In the genomic region with DNA sequence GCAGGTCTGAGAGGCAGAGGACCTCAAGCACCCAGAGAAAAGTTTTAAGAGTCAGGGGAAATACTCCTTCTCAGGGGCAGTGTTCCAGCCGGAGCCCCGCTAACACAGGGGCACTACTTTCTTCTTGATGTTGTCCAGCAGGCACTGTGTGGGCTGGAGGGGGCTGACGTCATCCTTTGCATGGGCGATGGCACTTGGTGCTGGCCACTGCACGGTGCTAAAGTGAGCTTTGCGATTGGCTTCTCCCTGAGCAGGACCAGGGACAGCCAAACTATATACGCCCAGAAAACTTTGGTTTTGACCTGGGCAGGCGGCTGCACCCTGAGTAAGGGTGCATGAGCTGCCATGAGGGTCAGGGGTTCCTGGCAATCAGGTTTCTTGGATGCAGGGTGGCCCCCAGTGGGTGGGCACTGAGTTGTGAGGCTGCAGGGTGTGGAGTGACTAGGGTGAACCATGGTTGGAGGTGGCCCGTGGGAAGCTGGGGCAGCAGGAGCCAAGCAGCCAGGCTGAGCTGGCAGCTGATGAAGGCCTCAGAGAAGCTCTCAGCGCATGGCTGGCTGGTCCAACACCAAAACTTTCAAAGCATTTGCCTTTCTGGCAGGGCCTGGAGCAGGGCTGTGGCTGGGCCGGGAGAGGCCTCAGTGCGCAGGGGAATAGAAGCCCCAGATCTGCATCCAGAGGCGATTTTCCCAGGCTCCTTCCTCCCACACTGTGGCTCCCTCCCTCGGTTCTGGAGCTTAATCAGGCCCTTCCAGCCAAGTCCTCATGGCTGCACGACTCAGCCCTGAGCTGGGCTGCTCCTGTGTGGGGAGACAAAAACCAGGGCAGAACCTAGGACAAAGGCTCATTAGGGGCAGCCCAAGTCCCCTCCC, we compare ENCODE assay signal across 8 cellular contexts. TPM values are rescaled to one million over a fixed set of nuclear protein-coding genes. Genes with fewer than 3 reads are reported as not detected.
A peak's percentile ranks its signal among the peaks of the same experiment; 100 is the strongest.
DNase-seq lines count a peak whose midpoint lies in the region; ATAC-seq and TF ChIP-seq lines count a peak whose summit lies in the region.

No MANE protein-coding gene starts in this region.

- no peak for TF ChIP-seq EP300 in transverse colon (IDR thresholded peaks at IDR 0.05; ENCODE audit: low read depth)

- peak overlapping the region; percentile 26 for H3K27ac ChIP-seq in mammary epithelial cell (ENCODE audit: insufficient read depth, low read depth, low read length)
- H3K27ac ChIP-seq in mesendoderm (ENCODE audit: low read depth, low read length), result no peak overlapping the region
- H3K27ac ChIP-seq in transverse colon, result peak overlapping the region; percentile 36 to 55 (median 40)

- H3K23ac ChIP-seq in mesendoderm (ENCODE audit: low read length), result peak overlapping the region; percentile 74

- no peak overlapping the region for H2AFZ ChIP-seq in mammary epithelial cell (ENCODE audit: low read depth, low read length)

- 26% methylated on average over 14 of the region's 15 CpGs for WGBS in mammary epithelial cell (ENCODE audit: low coverage, missing lambda C conversion rate)
- no CpG with 5 or more reads among the region's 15 CpGs for WGBS in mesendoderm (ENCODE audit: extremely low coverage, insufficient coverage, low lambda C conversion rate)
- WGBS in transverse colon (ENCODE audit: low coverage in 1 of 2), 2 donors, result 61% methylated on average over 14 of the region's 15 CpGs; no CpG with 5 or more reads in 1 of the 2 donors

- H3K4me3 ChIP-seq in mammary epithelial cell (replicated peaks in 1 of 3; ENCODE audit: insufficient read depth in 1 of 3, low read depth in 2 of 3, low read length in 3 of 3) (no peak overlapping the region), mesendoderm (ENCODE audit: low read length) (no peak overlapping the region), transverse colon (no peak overlapping the region)

- BruUV-seq in mammary epithelial cell (replicated peaks; lab: Mats Ljungman, UMichigan), result no TSS peak

- H3K36me3 ChIP-seq in mammary epithelial cell (ENCODE audit: insufficient read depth, low read length) (peaks cover 2% of the 10 kb centered on the region), mesendoderm (ENCODE audit: control insufficient read depth, insufficient read depth, low read length) (peaks cover 8% of the 10 kb centered on the region), transverse colon (peaks cover 0 to 10% (median 6%) of the 10 kb centered on the region in 4 donors)

- peaks cover 27% of the 10 kb centered on the region for H3K4me1 Mint-ChIP-seq in T-helper 2 cell treated with Interferon-gamma antibody and Interleukin-4, amounts not matched to agents 5 μg/mL and 100 μg/mL, for 36 hours (ENCODE audit: low read depth)

- H3K36me3 Mint-ChIP-seq in T-helper 2 cell treated with Interferon-gamma antibody and Interleukin-4, amounts not matched to agents 5 μg/mL and 100 μg/mL, for 36 hours (ENCODE audit: low read depth), result peaks cover 24% of the 10 kb centered on the region

- H3K9me3 ChIP-seq in mammary epithelial cell (replicated peaks; ENCODE audit: insufficient read depth, low read length) (no peaks in the 10 kb centered on the region), transverse colon (no peaks in the 10 kb centered on the region)

- H2BK120ac ChIP-seq in mesendoderm (ENCODE audit: low read depth, low read length), result no peak overlapping the region

- no peak overlapping the region for H3K4ac ChIP-seq in mesendoderm (ENCODE audit: low read depth, low read length)

- H3K79me1 ChIP-seq in mesendoderm (ENCODE audit: low read length), result no peaks in the 10 kb centered on the region

- no peak for DNase-seq in T-helper 2 cell treated with Interferon-gamma antibody and Interleukin-4, amounts not matched to agents 5 μg/mL and 100 μg/mL, for 36 hours (ENCODE audit: low spot score)
- no peak for DNase-seq in T-helper 2 cell
- peak; percentile 47 for DNase-seq in mammary epithelial cell
- DNase-seq in mesendoderm, result peak; percentile 59
- DNase-seq in transverse colon, result no peak
- no peak for DNase-seq in activated T-cell treated with anti-CD3 and anti-CD28 coated beads for 4 hours

- H2BK15ac ChIP-seq in mesendoderm (replicated peaks; ENCODE audit: low read depth), result no peak overlapping the region

- no peak overlapping the region for H4K5ac ChIP-seq in mesendoderm (ENCODE audit: low read length)

- H3K9ac ChIP-seq in mammary epithelial cell (ENCODE audit: insufficient read depth, low read length) (no peak overlapping the region), mesendoderm (ENCODE audit: low read length) (peak overlapping the region; percentile 41)

- H3K56ac ChIP-seq in mesendoderm (ENCODE audit: low read length), result peak overlapping the region; percentile 69

- H3K27me3 ChIP-seq in mammary epithelial cell (ENCODE audit: insufficient read depth, low read length) (no peaks in the 10 kb centered on the region), mesendoderm (ENCODE audit: insufficient read depth, low read length, poor library complexity) (no peaks in the 10 kb centered on the region), transverse colon (no peaks in the 10 kb centered on the region)

- TF ChIP-seq POLR2A in transverse colon (IDR thresholded peaks at IDR 0.05), result no peak

- H4K20me1 ChIP-seq in mammary epithelial cell (ENCODE audit: insufficient read depth, low read length), result no peaks in the 10 kb centered on the region

- peak overlapping the region; percentile 41 for H3K27ac Mint-ChIP-seq in T-helper 2 cell treated with Interferon-gamma antibody and Interleukin-4, amounts not matched to agents 5 μg/mL and 100 μg/mL, for 36 hours

- intact Hi-C loops in mammary epithelial cell (cut with micrococcal nuclease), result loop anchor here (2.0 to 10.0 kb wide), 2 partner anchors 18 to 166 kb away; partner anchors contain the start of gene MRPS18A
- intact Hi-C loops in transverse colon (cut with DNase I; ENCODE audit: low total_unique reads), result loop anchor here (5.0 kb wide), 2 partner anchors 88 to 408 kb away; no protein-coding TSS in a partner anchor

- peaks cover 47% of the 10 kb centered on the region for H3K4me1 ChIP-seq in mammary epithelial cell (ENCODE audit: insufficient read depth, low read length)
- H3K4me1 ChIP-seq in mesendoderm (ENCODE audit: control insufficient read depth, low read depth, low read length), result peaks cover 15% of the 10 kb centered on the region
- H3K4me1 ChIP-seq in transverse colon, result peaks cover 12 to 56% (median 37%) of the 10 kb centered on the region in 4 donors

- TF ChIP-seq CTCF in mammary epithelial cell (conservative IDR thresholded peaks at IDR 0.05 in 1 of 2, IDR thresholded peaks at IDR 0.05 in 1 of 2; ENCODE audit: extremely low read depth in 1 of 2, insufficient read depth in 1 of 2, low read depth in 1 of 2, low read length in 2 of 2) (no peak), transverse colon (IDR thresholded peaks at IDR 0.05) (no peak)

- in situ Hi-C loops in mammary epithelial cell (cut with MboI; ENCODE audit: low sequenced_read_pairs in 2 of 2), result loop anchor here in 1 of 2 donors (10.0 kb wide), 1 partner anchor 106 kb away; the partner anchor contains the start of gene VEGFA
- in situ Hi-C loops in transverse colon (cut with MboI; ENCODE audit: low pct_ligation_motif_present in 1 of 4, low pct_unique_long_range_greater_than_20kb in 1 of 4, low sequenced_read_pairs in 3 of 4), result loop anchor here (10.0 to 25.0 kb wide), 4 partner anchors 93 to 418 kb away; partner anchors contain the start of gene VEGFA (in 2 of the 4)

- H3K27me3 Mint-ChIP-seq in T-helper 2 cell treated with Interferon-gamma antibody and Interleukin-4, amounts not matched to agents 5 μg/mL and 100 μg/mL, for 36 hours (ENCODE audit: low read depth), result no peaks in the 10 kb centered on the region

- CTCF ChIA-PET in mammary epithelial cell (lab: Charles Lee; ENCODE audit: low non-redundant PET), result no interaction called here

- dilution Hi-C loops in mammary epithelial cell (cut with HindIII; ENCODE audit: low sequenced_read_pairs), result no loop called here

- H2AK5ac ChIP-seq in mesendoderm (ENCODE audit: low read length), result no peak overlapping the region

- no peak overlapping the region for H3K18ac ChIP-seq in mesendoderm (ENCODE audit: low read length)

- no peak for ATAC-seq in GM19452 (IDR thresholded peaks at IDR 0.05; ENCODE audit: unreplicated experiment)
- ATAC-seq in GM19397 (IDR thresholded peaks at IDR 0.05; ENCODE audit: unreplicated experiment), result no peak

- H3K9me3 Mint-ChIP-seq in T-helper 2 cell treated with Interferon-gamma antibody and Interleukin-4, amounts not matched to agents 5 μg/mL and 100 μg/mL, for 36 hours, result no peaks in the 10 kb centered on the region

- no peak overlapping the region for H3K4me3 Mint-ChIP-seq in T-helper 2 cell treated with Interferon-gamma antibody and Interleukin-4, amounts not matched to agents 5 μg/mL and 100 μg/mL, for 36 hours

- H3K79me2 ChIP-seq in mammary epithelial cell (ENCODE audit: insufficient read depth, low read length) (no peaks in the 10 kb centered on the region), mesendoderm (ENCODE audit: control insufficient read depth, insufficient read depth, low read length) (no peaks in the 10 kb centered on the region)

- H2BK5ac ChIP-seq in mesendoderm (ENCODE audit: low read length), result no peak overlapping the region

- no peak overlapping the region for H4K8ac ChIP-seq in mesendoderm (ENCODE audit: low read depth, low read length)

- H3K4me2 ChIP-seq in mammary epithelial cell (ENCODE audit: insufficient read depth, low read depth, low read length) (no peak overlapping the region), mesendoderm (ENCODE audit: low read length) (no peak overlapping the region)

RNA-seq across cellular contexts. Expression of gene MRPS18A, which starts 18.3 kb away (rescaled TPM):
- 10 to 100 TPM; 27.0 to 49.0 TPM for total RNA-seq in mammary epithelial cell
- polyA plus RNA-seq in mammary epithelial cell, result 63.7 TPM
- polyA minus RNA-seq in mammary epithelial cell, result 39.5 TPM
- 72.3 TPM for polyA plus RNA-seq in mesendoderm (2013, experiment 1 of 2)
- polyA plus RNA-seq in mesendoderm (2013, experiment 2 of 2), result 71.9 TPM
- total RNA-seq in transverse colon, result 10 to 100 TPM; 25.4 to 48.6 (median 40.3) TPM

RNA-seq across cellular contexts. Expression of gene RSPH9, which starts 24.4 kb away (rescaled TPM):
- under 1 TPM in 1 of 2 donors, not detected in 1; 0.50 TPM for total RNA-seq in mammary epithelial cell
- polyA plus RNA-seq in mammary epithelial cell, result not detected
- polyA minus RNA-seq in mammary epithelial cell, result not detected
- 0.08 TPM for polyA plus RNA-seq in mesendoderm (2013, experiment 1 of 2)
- 0.03 TPM for polyA plus RNA-seq in mesendoderm (2013, experiment 2 of 2)
- not detected for total RNA-seq in transverse colon

RNA-seq across cellular contexts. Expression of gene MAD2L1BP, which starts 33.6 kb away (rescaled TPM):
- total RNA-seq in mammary epithelial cell, result 10 to 100 TPM; 21.5 to 24.7 TPM
- polyA plus RNA-seq in mammary epithelial cell, result 58.0 TPM
- 25.1 TPM for polyA minus RNA-seq in mammary epithelial cell
- polyA plus RNA-seq in mesendoderm (2013, experiment 1 of 2), result 34.1 TPM
- polyA plus RNA-seq in mesendoderm (2013, experiment 2 of 2), result 33.3 TPM
- total RNA-seq in transverse colon, result 10 to 100 TPM in 3 of 4 donors, 1 to 10 TPM in 1; 10.0 to 61.0 (median 42.4) TPM

RNA-seq across cellular contexts. Expression of gene GTPBP2, which starts 40.2 kb away (rescaled TPM):
- total RNA-seq in mammary epithelial cell, result 100 to 1,000 TPM in 1 of 2 donors, 10 to 100 TPM in 1; 46.5 to 130 TPM
- 49.5 TPM for polyA plus RNA-seq in mammary epithelial cell
- 46.9 TPM for polyA minus RNA-seq in mammary epithelial cell
- polyA plus RNA-seq in mesendoderm (2013, experiment 1 of 2), result 40.2 TPM
- polyA plus RNA-seq in mesendoderm (2013, experiment 2 of 2), result 38.1 TPM
- 100 to 1,000 TPM in 1 of 4 donors, 10 to 100 TPM in 3; 83.7 to 115 (median 86.8) TPM for total RNA-seq in transverse colon

Comparison
In these comparisons a context has a peak if more than half of its experiments do, and no peak if none do; other contexts are left out.
1. DNase-seq: peak in mammary epithelial cell (single experiment) and mesendoderm (single experiment); none in T-helper 2 cell treated with Interferon-gamma antibody and Interleukin-4, amounts not matched to agents 5 μg/mL and 100 μg/mL, for 36 hours (single experiment), T-helper 2 cell (0 of 5), transverse colon (single experiment) and activated T-cell treated with anti-CD3 and anti-CD28 coated beads for 4 hours (single experiment).